17 cellular contexts compared by ENCODE assay signal in the genomic region with DNA sequence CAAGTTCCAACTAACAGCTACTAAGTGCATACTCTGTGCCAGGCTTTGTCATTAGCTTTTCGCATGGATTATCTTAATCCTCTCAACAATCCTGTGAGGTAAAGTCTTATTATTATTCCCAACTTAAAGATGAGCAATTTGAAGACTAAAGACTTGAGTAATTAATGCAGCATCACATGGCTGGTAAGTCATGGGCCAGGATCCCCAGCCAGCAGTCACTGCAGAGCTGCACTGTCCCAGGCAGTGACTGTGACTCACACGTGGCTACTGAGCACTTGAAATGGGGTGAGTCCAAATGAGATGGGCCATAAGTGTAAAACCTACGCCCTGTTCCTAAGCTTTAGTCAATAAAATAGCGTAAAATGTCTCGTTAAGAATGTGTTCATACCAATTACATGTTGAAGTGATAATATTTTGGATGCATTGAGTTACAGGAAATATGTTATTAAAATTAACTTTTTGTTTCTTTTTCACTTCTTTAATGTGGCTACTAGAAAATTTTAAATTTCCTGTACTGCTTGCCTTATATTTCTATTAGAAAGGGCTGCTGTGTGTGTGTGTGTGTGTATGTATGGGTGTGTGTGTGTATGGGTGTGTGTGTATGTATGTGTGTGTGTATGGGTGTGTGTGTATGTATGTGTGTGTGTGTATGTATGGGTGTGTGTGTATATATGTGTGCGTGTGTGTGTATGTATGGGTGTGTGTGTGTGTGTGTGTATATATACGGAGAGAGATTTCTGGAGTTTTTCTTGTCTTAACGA.
A peak's percentile ranks its signal among the peaks of the same experiment; 100 is the strongest.
DNase-seq lines count a peak whose midpoint lies in the region; ATAC-seq, FAIRE-seq and TF ChIP-seq lines count a peak whose summit lies in the region.
"Had no signal": no experiment of that assay in that cellular context is flagged by ENCODE, and none has a peak within 500 bp of the region (broad histone marks: within the 10 kb centered on the region; RNA-seq: fewer than 3 reads in every experiment).

No MANE protein-coding gene starts in this region.

- TF ChIP-seq CTCF in GM12878 (IDR thresholded peaks at IDR 0.05 in 2 of 3, conservative IDR thresholded peaks at IDR 0.05 in 1 of 3; ENCODE audit: control insufficient read depth in 2 of 3, extremely low read depth in 1 of 3, insufficient read depth in 1 of 3, low read depth in 3 of 3, low read length in 3 of 3) (no peak), nephron (IDR thresholded peaks at IDR 0.05; ENCODE audit: unreplicated experiment in 3 of 3) (no peak)

- peaks cover 6 to 26% (median 10%) of the 10 kb centered on the region in 4 donors for H3K4me1 Mint-ChIP-seq in CD4-positive, CD25-positive, alpha-beta regulatory T cell
- H3K4me1 Mint-ChIP-seq in nephron = peaks cover 65% of the 10 kb centered on the region

- DNase-seq in CD4-positive, CD25-positive, alpha-beta regulatory T cell = peak in 2 of 3 donors; percentile 14 to 37
- DNase-seq in GM12878 (ENCODE audit: low read depth, low spot score) = no peak
- no peak for DNase-seq in SW480 (ENCODE audit: low spot score)
- no peak for DNase-seq in globus pallidus (ENCODE audit: low spot score)
- no peak for DNase-seq in activated T-cell treated with anti-CD3 and anti-CD28 coated beads, Interleukin-2, amount 50 U/mL, for 1 hour
- DNase-seq: activated CD4-positive, alpha-beta T cell treated with anti-CD3 and anti-CD28 coated beads, Interleukin-2, amount 50 U/mL, for 4 hours; COR-L47; H9; NCI-H1417 treated with DMSO at 0.1 percent for 48 hours; stimulated activated CD4-positive, alpha-beta T cell treated with anti-CD3 and anti-CD28 coated beads, Interleukin-2, amount 100 ng/mL, for 48 hours had no signal

- POLR2A ChIA-PET in GM12878 (lab: Charles Lee) = no interaction called here

- no peaks in the 10 kb centered on the region for H3K79me2 ChIP-seq in GM12878 (ENCODE audit: control insufficient read depth, insufficient read depth, low read length)

- no TSS peak for BruUV-seq in GM12878 (replicated peaks; lab: Mats Ljungman, UMichigan)

- peak overlapping the region in 2 of 4 donors; percentile 3 to 6 for H3K4me3 Mint-ChIP-seq in CD4-positive, CD25-positive, alpha-beta regulatory T cell
- H3K4me3 Mint-ChIP-seq in nephron = peak overlapping the region in 2 of 3 experiments; percentile 10 to 14
- H3K4me3 Mint-ChIP-seq: H9; T-helper 2 cell treated with Interferon-gamma antibody and Interleukin-4, amounts not matched to agents 5 μg/mL and 100 μg/mL, for 36 hours had no signal

- TF ChIP-seq EP300 in GM12878 (IDR thresholded peaks at IDR 0.05; ENCODE audit: borderline replicate concordance in 1 of 2, control insufficient read depth in 1 of 2, low read depth in 2 of 2, low read length in 2 of 2) = no peak

- H3K9me3 Mint-ChIP-seq in CD4-positive, CD25-positive, alpha-beta regulatory T cell = peaks cover 0 to 10% (median 2%) of the 10 kb centered on the region in 7 donors
- H3K9me3 Mint-ChIP-seq in nephron = no peaks in the 10 kb centered on the region
- H3K9me3 Mint-ChIP-seq: H9 had no signal

- 72% methylated on average over 8 of the region's 8 CpGs for WGBS in GM12878 (ENCODE audit: insufficient coverage, insufficient replicate concordance, low lambda C conversion rate, missing lambda C conversion rate)

- peak overlapping the region; percentile 15 for H3K4me3 ChIP-seq in CD4-positive, CD25-positive, alpha-beta regulatory T cell (ENCODE audit: low read depth, low read length)
- H3K4me3 ChIP-seq in GM12878 = no peak overlapping the region
- H3K4me3 ChIP-seq: K562 had no signal

- no peaks in the 10 kb centered on the region for H3K27me3 ChIP-seq in CD4-positive, CD25-positive, alpha-beta regulatory T cell (ENCODE audit: control insufficient read depth, insufficient read depth, low read length)
- no peaks in the 10 kb centered on the region for H3K27me3 ChIP-seq in GM12878 (replicated peaks in 1 of 2; ENCODE audit: control insufficient read depth in 2 of 2, insufficient read depth in 2 of 2, low read length in 1 of 2)

- H4K20me1 ChIP-seq in GM12878 (ENCODE audit: control insufficient read depth, insufficient read depth) = no peaks in the 10 kb centered on the region

- TF ChIP-seq RAD21 in GM12878 (IDR thresholded peaks at IDR 0.05; ENCODE audit: insufficient read depth, low read depth, low read length) = no peak

- RAD21 ChIA-PET in GM12878 (lab: Charles Lee; ENCODE audit: unreplicated experiment) = no interaction called here

- no peaks in the 10 kb centered on the region for H3K9me3 ChIP-seq in CD4-positive, CD25-positive, alpha-beta regulatory T cell (ENCODE audit: control insufficient read depth in 2 of 2, low read length in 2 of 2)
- H3K9me3 ChIP-seq in GM12878 (replicated peaks; ENCODE audit: control insufficient read depth, insufficient read depth, low read length) = no peaks in the 10 kb centered on the region; the same call in 2 of the 3 replicates

- no peak for FAIRE-seq in GM12878 (lab: Jason Lieb, UNC)
- FAIRE-seq: keratinocyte, RCC 7860 had no signal

- SMC1A ChIA-PET in GM12878 (lab: Charles Lee; ENCODE audit: uncharacterized antibody, unreplicated experiment) = interaction anchor here (1.1 kb wide), 1 partner anchor 18 kb away, joined by 3 read pairs; no protein-coding TSS in a partner anchor

- no peaks in the 10 kb centered on the region for H3K4me1 ChIP-seq in CD4-positive, CD25-positive, alpha-beta regulatory T cell (ENCODE audit: control insufficient read depth, insufficient read depth, low read length, poor library complexity, severe bottlenecking)
- H3K4me1 ChIP-seq in GM12878 (ENCODE audit: control insufficient read depth, insufficient read depth, low read length) = no peaks in the 10 kb centered on the region; the same call in none of the 2 replicates

- in situ Hi-C loops in GM12878 (cut with MboI) = no loop called here

- CTCF ChIA-PET in GM12878 (lab: Yijun Ruan, JAX) = interaction anchor here (0.6 kb wide), 1 partner anchor 326 kb away, joined by 3 read pairs; no protein-coding TSS in a partner anchor

- TF ChIP-seq POLR2A in GM12878 (IDR thresholded peaks at IDR 0.05; ENCODE audit: low read depth, low read length) = no peak

- H2AFZ ChIP-seq in GM12878 (ENCODE audit: control insufficient read depth, low read depth, low read length) = no peak overlapping the region

- peak overlapping the region in 2 of 3 donors; percentile 0 to 78 for H3K27ac Mint-ChIP-seq in CD4-positive, CD25-positive, alpha-beta regulatory T cell
- H3K27ac Mint-ChIP-seq in nephron = peak overlapping the region; percentile 38 to 74 (median 54)
- H3K27ac Mint-ChIP-seq: T-helper 2 cell treated with Interferon-gamma antibody and Interleukin-4, amounts not matched to agents 5 μg/mL and 100 μg/mL, for 36 hours had no signal

- peak in 1 of 2 donors; percentile 37 for ATAC-seq in CD4-positive, CD25-positive, alpha-beta regulatory T cell (ENCODE audit: low read depth in 2 of 2)
- peak; percentile 80 for ATAC-seq in HG02610 (IDR thresholded peaks at IDR 0.05; ENCODE audit: unreplicated experiment)
- ATAC-seq in GM12878 = no peak
- no peak for ATAC-seq in GM21825 (IDR thresholded peaks at IDR 0.05; ENCODE audit: unreplicated experiment)
- ATAC-seq: K562 had no signal

- H3K27ac ChIP-seq in CD4-positive, CD25-positive, alpha-beta regulatory T cell (ENCODE audit: insufficient read depth, low read length, poor library complexity, severe bottlenecking) = no peak overlapping the region
- H3K27ac ChIP-seq in GM12878 (ENCODE audit: control insufficient read depth, insufficient read depth) = no peak overlapping the region

- no peaks in the 10 kb centered on the region for H3K36me3 Mint-ChIP-seq in CD4-positive, CD25-positive, alpha-beta regulatory T cell
- H3K36me3 Mint-ChIP-seq in nephron (ENCODE audit: low read depth) = no peaks in the 10 kb centered on the region

- no peak overlapping the region for H3K9ac ChIP-seq in GM12878 (ENCODE audit: control insufficient read depth, insufficient read depth, low read length)

- intact Hi-C loops in GM12878 (cut with micrococcal nuclease; ENCODE audit: unreplicated experiment) = no loop called here

- no peak overlapping the region for H3K4me2 ChIP-seq in GM12878 (ENCODE audit: control insufficient read depth, insufficient read depth)

- H3K36me3 ChIP-seq in CD4-positive, CD25-positive, alpha-beta regulatory T cell (ENCODE audit: control insufficient read depth, insufficient read depth, low read length) = no peaks in the 10 kb centered on the region
- no peaks in the 10 kb centered on the region for H3K36me3 ChIP-seq in GM12878 (ENCODE audit: control insufficient read depth in 2 of 2, insufficient read depth in 2 of 2, low read length in 1 of 2)

- no peaks in the 10 kb centered on the region for H3K27me3 Mint-ChIP-seq in CD4-positive, CD25-positive, alpha-beta regulatory T cell
- peaks cover 8% of the 10 kb centered on the region for H3K27me3 Mint-ChIP-seq in nephron (ENCODE audit: low read depth)

TF ChIP-seq in GM12878, 131 proteins besides CTCF, POLR2A, EP300 and RAD21:
- TF ChIP-seq SMC3 (IDR thresholded peaks at IDR 0.05; ENCODE audit: borderline replicate concordance, low read length) = no peak
- TF ChIP-seq, protein P1, sequence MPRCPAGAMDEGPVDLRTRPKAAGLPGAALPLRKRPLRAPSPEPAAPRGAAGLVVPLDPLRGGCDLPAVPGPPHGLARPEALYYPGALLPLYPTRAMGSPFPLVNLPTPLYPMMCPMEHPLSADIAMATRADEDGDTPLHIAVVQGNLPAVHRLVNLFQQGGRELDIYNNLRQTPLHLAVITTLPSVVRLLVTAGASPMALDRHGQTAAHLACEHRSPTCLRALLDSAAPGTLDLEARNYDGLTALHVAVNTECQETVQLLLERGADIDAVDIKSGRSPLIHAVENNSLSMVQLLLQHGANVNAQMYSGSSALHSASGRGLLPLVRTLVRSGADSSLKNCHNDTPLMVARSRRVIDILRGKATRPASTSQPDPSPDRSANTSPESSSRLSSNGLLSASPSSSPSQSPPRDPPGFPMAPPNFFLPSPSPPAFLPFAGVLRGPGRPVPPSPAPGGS (IDR thresholded peaks at IDR 0.05; ENCODE audit: borderline replicate concordance, insufficient read depth, low read depth, low read length, poor library complexity, severe bottlenecking) = peak; percentile 8

Comparison
In these comparisons a context has a peak if more than half of its experiments do, and no peak if none do; other contexts are left out.
1. DNase-seq: peak in CD4-positive, CD25-positive, alpha-beta regulatory T cell (2 of 3); none in GM12878 (single experiment), SW480 (single experiment), globus pallidus (single experiment) and activated T-cell treated with anti-CD3 and anti-CD28 coated beads, Interleukin-2, amount 50 U/mL, for 1 hour (single experiment).